In genomic region chr17:59160203-59161025, GRCh38 we compare ENCODE assay signal across 13 cellular contexts. TPM values are rescaled to one million over a fixed set of nuclear protein-coding genes. Genes with fewer than 3 reads are reported as not detected.
A peak's percentile ranks its signal among the peaks of the same experiment; 100 is the strongest.
DNase-seq lines count a peak whose midpoint lies in the region; ATAC-seq, FAIRE-seq and TF ChIP-seq lines count a peak whose summit lies in the region.
"Had no signal": no experiment of that assay in that cellular context is flagged by ENCODE, and none has a peak within 500 bp of the region (broad histone marks: within the 10 kb centered on the region; RNA-seq: fewer than 3 reads in every experiment).

No MANE protein-coding gene starts in this region.

- CTCF ChIA-PET in activated CD8-positive, alpha-beta memory T cell treated with anti-CD3 and anti-CD28 coated beads, Interleukin-2, amount 10 ng/mL, durations not matched to agents 7 days and 5 days (lab: Charles Lee) = no interaction called here
- CTCF ChIA-PET in endothelial cell of umbilical vein (lab: Charles Lee) = no interaction called here

- no peaks in the 10 kb centered on the region for H3K9me3 Mint-ChIP-seq in activated CD8-positive, alpha-beta memory T cell treated with anti-CD3 and anti-CD28 coated beads, Interleukin-2, amount 10 ng/mL, durations not matched to agents 7 days and 5 days (ENCODE audit: low read depth)
- H3K9me3 Mint-ChIP-seq in progenitor cell of endocrine pancreas (ENCODE audit: low read depth) = no peaks in the 10 kb centered on the region

- peak overlapping the region; percentile 10 for H3K9ac ChIP-seq in endothelial cell of umbilical vein (replicated peaks; ENCODE audit: extremely low read depth, insufficient read depth, low read length)

- DNase-seq in activated CD8-positive, alpha-beta memory T cell treated with anti-CD3 and anti-CD28 coated beads, Interleukin-2, amount 10 ng/mL, durations not matched to agents 7 days and 5 days = no peak
- no peak for DNase-seq in activated CD8-positive, alpha-beta memory T cell treated with anti-CD3 and anti-CD28 coated beads, Interleukin-2, amount 50 U/mL, for 48 hours
- DNase-seq in RPMI7951 (ENCODE audit: low read depth) (peak; percentile 8), endothelial cell of umbilical vein (ENCODE audit: low read depth, low spot score) (peak; percentile 16), spleen (no peak), caudate nucleus (lab: John Stamatoyannopoulos, UW) (no peak), progenitor cell of endocrine pancreas (ENCODE audit: low spot score, unreplicated experiment) (no peak), DMS 273 treated with DMSO at 0.1 percent for 48 hours (lab: John Stamatoyannopoulos, UW) (no peak)
- DNase-seq: NCI-H1105, NCI-H748 treated with DMSO at 0.1 percent for 48 hours, sigmoid colon had no signal

- H3K27ac ChIP-seq in endothelial cell of umbilical vein (ENCODE audit: insufficient read depth, low read depth, low read length) (peak overlapping the region; percentile 20), spleen (peak overlapping the region in 5 of 8 donors; percentile 26 to 65 (median 53)), caudate nucleus (ENCODE audit: low read depth, low read length) (no peak overlapping the region)
- H3K27ac ChIP-seq: hepatocyte, sigmoid colon had no signal

- TF ChIP-seq POLR2A in endothelial cell of umbilical vein (IDR thresholded peaks at IDR 0.05; ENCODE audit: low read depth, low read length) (no peak), spleen (IDR thresholded peaks at IDR 0.05) (no peak)

- H3K36me3 ChIP-seq in endothelial cell of umbilical vein (ENCODE audit: control insufficient read depth in 2 of 2, extremely low read depth in 1 of 2, insufficient read depth in 2 of 2, low read length in 2 of 2) (no peaks in the 10 kb centered on the region), spleen (no peaks in the 10 kb centered on the region)
- H3K36me3 ChIP-seq: sigmoid colon had no signal

- no peaks in the 10 kb centered on the region for H3K27me3 ChIP-seq in endothelial cell of umbilical vein (ENCODE audit: control insufficient read depth in 2 of 2, insufficient read depth in 2 of 2, low read length in 2 of 2)
- no peaks in the 10 kb centered on the region for H3K27me3 ChIP-seq in spleen (replicated peaks in 1 of 7)
- H3K27me3 ChIP-seq: hepatocyte, sigmoid colon had no signal

- H3K36me3 Mint-ChIP-seq in activated CD8-positive, alpha-beta memory T cell treated with anti-CD3 and anti-CD28 coated beads, Interleukin-2, amount 10 ng/mL, durations not matched to agents 7 days and 5 days = peaks cover 38% of the 10 kb centered on the region
- H3K36me3 Mint-ChIP-seq in progenitor cell of endocrine pancreas (ENCODE audit: insufficient read depth) = no peaks in the 10 kb centered on the region

- no peaks in the 10 kb centered on the region for H3K27me3 Mint-ChIP-seq in activated CD8-positive, alpha-beta memory T cell treated with anti-CD3 and anti-CD28 coated beads, Interleukin-2, amount 10 ng/mL, durations not matched to agents 7 days and 5 days
- H3K27me3 Mint-ChIP-seq in progenitor cell of endocrine pancreas = no peaks in the 10 kb centered on the region

- peak overlapping the region; percentile 82 for H3K27ac Mint-ChIP-seq in activated CD8-positive, alpha-beta memory T cell treated with anti-CD3 and anti-CD28 coated beads, Interleukin-2, amount 10 ng/mL, durations not matched to agents 7 days and 5 days
- H3K27ac Mint-ChIP-seq in progenitor cell of endocrine pancreas = no peak overlapping the region

- no peak for FAIRE-seq in endothelial cell of umbilical vein (lab: Jason Lieb, UNC)
- FAIRE-seq: colon had no signal

- BruUV-seq in endothelial cell of umbilical vein (replicated peaks; lab: Mats Ljungman, UMichigan) = no TSS peak

- POLR2A ChIA-PET in endothelial cell of umbilical vein (lab: Charles Lee) = no interaction called here

- 81 to 84% (median 83%) methylated on average over 9 of the region's 9 CpGs for WGBS in spleen, 5 donors

- intact Hi-C loops in endothelial cell of umbilical vein (cut with micrococcal nuclease) = no loop called here
- intact Hi-C loops in spleen (cut with DNase I; ENCODE audit: low total_unique reads) = no loop called here

- peaks cover 94% of the 10 kb centered on the region for H3K79me2 ChIP-seq in endothelial cell of umbilical vein (ENCODE audit: control insufficient read depth, insufficient read depth, low read length)

- peak overlapping the region; percentile 60 for H3K4me2 ChIP-seq in endothelial cell of umbilical vein (ENCODE audit: insufficient read depth, low read length)
- H3K4me2 ChIP-seq: hepatocyte had no signal

- dilution Hi-C loops in endothelial cell of umbilical vein (cut with MboI; ENCODE audit: extremely low pct_ligation_motif_present, low sequenced_read_pairs) = no loop called here

- H4K20me1 ChIP-seq in endothelial cell of umbilical vein (replicated peaks; ENCODE audit: control insufficient read depth, extremely low read depth, insufficient read depth, low read length) = no peaks in the 10 kb centered on the region

- H3K4me1 Mint-ChIP-seq in activated CD8-positive, alpha-beta memory T cell treated with anti-CD3 and anti-CD28 coated beads, Interleukin-2, amount 10 ng/mL, durations not matched to agents 7 days and 5 days = peaks cover 50% of the 10 kb centered on the region
- peaks cover 4% of the 10 kb centered on the region for H3K4me1 Mint-ChIP-seq in progenitor cell of endocrine pancreas (ENCODE audit: low read depth)

- no peak overlapping the region for H2AFZ ChIP-seq in endothelial cell of umbilical vein (ENCODE audit: low read depth, low read length)
- H2AFZ ChIP-seq: hepatocyte had no signal

- H3K9me3 ChIP-seq in endothelial cell of umbilical vein (replicated peaks; ENCODE audit: control insufficient read depth, insufficient read depth, low read length) = no peaks in the 10 kb centered on the region
- no peaks in the 10 kb centered on the region for H3K9me3 ChIP-seq in spleen
- H3K9me3 ChIP-seq: sigmoid colon had no signal

- TF ChIP-seq CTCF in endothelial cell of umbilical vein (IDR thresholded peaks at IDR 0.05; ENCODE audit: extremely low read depth in 1 of 2, insufficient read depth in 1 of 2, low read depth in 1 of 2, low read length in 2 of 2) = no peak
- TF ChIP-seq CTCF in spleen (IDR thresholded peaks at IDR 0.05 in 8 of 11, conservative IDR thresholded peaks at IDR 0.05 in 3 of 11) = no peak
- TF ChIP-seq CTCF in progenitor cell of endocrine pancreas (IDR thresholded peaks at IDR 0.05; ENCODE audit: unreplicated experiment) = no peak

- no peaks in the 10 kb centered on the region for H3K9me1 ChIP-seq in endothelial cell of umbilical vein (replicated peaks; ENCODE audit: control insufficient read depth, extremely low read depth, insufficient read depth, low read length)

- H3K4me1 ChIP-seq in endothelial cell of umbilical vein (ENCODE audit: control insufficient read depth, extremely low read depth, insufficient read depth, low read length) (peaks cover 34% of the 10 kb centered on the region), spleen (peaks cover 0 to 48% (median 20%) of the 10 kb centered on the region in 6 donors)

- peak overlapping the region; percentile 65 for H3K4me3 Mint-ChIP-seq in activated CD8-positive, alpha-beta memory T cell treated with anti-CD3 and anti-CD28 coated beads, Interleukin-2, amount 10 ng/mL, durations not matched to agents 7 days and 5 days
- H3K4me3 Mint-ChIP-seq in progenitor cell of endocrine pancreas (ENCODE audit: low read depth) = no peak overlapping the region

- ATAC-seq in activated CD8-positive, alpha-beta memory T cell treated with anti-CD3 and anti-CD28 coated beads, Interleukin-2, amount 10 ng/mL, durations not matched to agents 7 days and 5 days = no peak

- no peak overlapping the region for H3K4me3 ChIP-seq in endothelial cell of umbilical vein (replicated peaks in 1 of 3; ENCODE audit: insufficient read depth in 1 of 3, low read depth in 1 of 3, low read length in 3 of 3)
- peak overlapping the region in 1 of 8 donors; percentile 39 for H3K4me3 ChIP-seq in spleen
- H3K4me3 ChIP-seq: hepatocyte, sigmoid colon had no signal

RNA-seq across cellular contexts. Expression of gene PRR11, which starts 4.9 kb away (rescaled TPM):
- total RNA-seq in activated CD8-positive, alpha-beta memory T cell treated with anti-CD3 and anti-CD28 coated beads, Interleukin-2, amount 10 ng/mL, durations not matched to agents 7 days and 5 days = 10 to 100 TPM; 65.4 to 69.8 TPM
- 31.3 and 32.7 TPM in 2 replicates for total RNA-seq in RPMI7951 (2014; rRNA removed; shearing (Covaris generic))
- total RNA-seq in endothelial cell of umbilical vein (82.1 and 86.3 TPM in 2 replicates), spleen (10 to 100 TPM in 1 of 7 donors, 1 to 10 TPM in 6; 4.2 to 15.3 (median 8.1) TPM), progenitor cell of endocrine pancreas (21.2 and 24.9 TPM in 2 replicates)
- polyA plus RNA-seq in endothelial cell of umbilical vein (22.5 and 28.8 TPM in 2 replicates), spleen (1 to 10 TPM in 2 of 3 donors, under 1 TPM in 1; 0.61 to 2.3 (median 2.1) TPM)
- 44.9 and 53.9 TPM in 2 replicates for polyA plus RNA-seq in endothelial cell of umbilical vein (2011; cell fraction: cytosol; rRNA removed)
- polyA plus RNA-seq in endothelial cell of umbilical vein (2011; cell fraction: nucleus; rRNA removed) = 10.2 and 15.6 TPM in 2 replicates
- polyA plus RNA-seq in endothelial cell of umbilical vein (2012) = 39.9 and 60.0 TPM in 2 replicates
- 31.7 and 32.8 TPM in 2 replicates for polyA minus RNA-seq in endothelial cell of umbilical vein
- 37.8 TPM for polyA minus RNA-seq in endothelial cell of umbilical vein (2011; cell fraction: cytosol; rRNA and poly(A)+ RNA removed)
- polyA minus RNA-seq in endothelial cell of umbilical vein (2011; cell fraction: nucleus; rRNA and poly(A)+ RNA removed) = 10.6 and 17.0 TPM in 2 replicates

RNA-seq across cellular contexts. Expression of gene SKA2, which starts 5.4 kb away (rescaled TPM):
- total RNA-seq in activated CD8-positive, alpha-beta memory T cell treated with anti-CD3 and anti-CD28 coated beads, Interleukin-2, amount 10 ng/mL, durations not matched to agents 7 days and 5 days = 10 to 100 TPM; 77.8 to 78.0 TPM
- 120 and 147 TPM in 2 replicates for total RNA-seq in RPMI7951 (2014; rRNA removed; shearing (Covaris generic))
- total RNA-seq in endothelial cell of umbilical vein (78.1 and 79.6 TPM in 2 replicates), spleen (10 to 100 TPM; 17.4 to 38.9 (median 23.8) TPM), progenitor cell of endocrine pancreas (54.4 and 61.6 TPM in 2 replicates)
- polyA plus RNA-seq in endothelial cell of umbilical vein (12.2 and 12.9 TPM in 2 replicates), spleen (10 to 100 TPM; 15.4 to 30.2 (median 25.4) TPM)
- 27.1 and 33.0 TPM in 2 replicates for polyA plus RNA-seq in endothelial cell of umbilical vein (2011; cell fraction: cytosol; rRNA removed)
- 6.1 and 7.9 TPM in 2 replicates for polyA plus RNA-seq in endothelial cell of umbilical vein (2011; cell fraction: nucleus; rRNA removed)
- polyA plus RNA-seq in endothelial cell of umbilical vein (2012) = 72.1 and 125 TPM in 2 replicates
- polyA minus RNA-seq in endothelial cell of umbilical vein = 15.2 and 18.4 TPM in 2 replicates
- 22.7 TPM for polyA minus RNA-seq in endothelial cell of umbilical vein (2011; cell fraction: cytosol; rRNA and poly(A)+ RNA removed)
- 12.1 and 16.6 TPM in 2 replicates for polyA minus RNA-seq in endothelial cell of umbilical vein (2011; cell fraction: nucleus; rRNA and poly(A)+ RNA removed)

RNA-seq across cellular contexts. Expression of gene SMG8, which starts 49.4 kb away (rescaled TPM):
- total RNA-seq in activated CD8-positive, alpha-beta memory T cell treated with anti-CD3 and anti-CD28 coated beads, Interleukin-2, amount 10 ng/mL, durations not matched to agents 7 days and 5 days = 10 to 100 TPM; 15.2 to 21.7 TPM
- 14.0 and 18.0 TPM in 2 replicates for total RNA-seq in RPMI7951 (2014; rRNA removed; shearing (Covaris generic))
- total RNA-seq in endothelial cell of umbilical vein (17.1 and 18.8 TPM in 2 replicates), spleen (10 to 100 TPM; 12.2 to 15.1 (median 14.2) TPM), progenitor cell of endocrine pancreas (16.8 and 17.6 TPM in 2 replicates)
- polyA plus RNA-seq in endothelial cell of umbilical vein (9.5 and 11.0 TPM in 2 replicates), spleen (1 to 10 TPM; 3.4 to 5.6 (median 4.2) TPM)
- 8.8 and 10.6 TPM in 2 replicates for polyA plus RNA-seq in endothelial cell of umbilical vein (2011; cell fraction: cytosol; rRNA removed)
- polyA plus RNA-seq in endothelial cell of umbilical vein (2011; cell fraction: nucleus; rRNA removed) = 9.5 and 10.6 TPM in 2 replicates
- 16.6 and 18.1 TPM in 2 replicates for polyA plus RNA-seq in endothelial cell of umbilical vein (2012)
- polyA minus RNA-seq in endothelial cell of umbilical vein = 19.9 and 23.9 TPM in 2 replicates
- 9.9 TPM for polyA minus RNA-seq in endothelial cell of umbilical vein (2011; cell fraction: cytosol; rRNA and poly(A)+ RNA removed)
- 11.8 and 14.1 TPM in 2 replicates for polyA minus RNA-seq in endothelial cell of umbilical vein (2011; cell fraction: nucleus; rRNA and poly(A)+ RNA removed)

RNA-seq across cellular contexts. Expression of gene TRIM37, which starts 53.7 kb away (rescaled TPM):
- total RNA-seq in activated CD8-positive, alpha-beta memory T cell treated with anti-CD3 and anti-CD28 coated beads, Interleukin-2, amount 10 ng/mL, durations not matched to agents 7 days and 5 days = 10 to 100 TPM; 29.3 to 37.7 TPM
- 20.8 and 22.9 TPM in 2 replicates for total RNA-seq in RPMI7951 (2014; rRNA removed; shearing (Covaris generic))
- 37.1 and 41.9 TPM in 2 replicates for total RNA-seq in endothelial cell of umbilical vein
- polyA plus RNA-seq in endothelial cell of umbilical vein = 17.0 and 18.8 TPM in 2 replicates
- 24.2 and 26.2 TPM in 2 replicates for polyA plus RNA-seq in endothelial cell of umbilical vein (2011; cell fraction: cytosol; rRNA removed)
- 32.4 and 43.2 TPM in 2 replicates for polyA plus RNA-seq in endothelial cell of umbilical vein (2011; cell fraction: nucleus; rRNA removed)
- polyA plus RNA-seq in endothelial cell of umbilical vein (2012) = 41.3 and 45.6 TPM in 2 replicates
- polyA minus RNA-seq in endothelial cell of umbilical vein = 82.1 and 191 TPM in 2 replicates
- polyA minus RNA-seq in endothelial cell of umbilical vein (2011; cell fraction: cytosol; rRNA and poly(A)+ RNA removed) = 24.5 TPM
- 69.0 and 99.8 TPM in 2 replicates for polyA minus RNA-seq in endothelial cell of umbilical vein (2011; cell fraction: nucleus; rRNA and poly(A)+ RNA removed)
- 10 to 100 TPM; 15.7 to 28.1 (median 18.0) TPM for total RNA-seq in spleen
- polyA plus RNA-seq in spleen = 1 to 10 TPM; 6.2 to 7.9 (median 7.3) TPM
- 25.9 and 28.8 TPM in 2 replicates for total RNA-seq in progenitor cell of endocrine pancreas

RNA-seq across cellular contexts. Expression of gene GDPD1, which starts 59.9 kb away (rescaled TPM):
- 1 to 10 TPM; 2.5 to 2.9 TPM for total RNA-seq in activated CD8-positive, alpha-beta memory T cell treated with anti-CD3 and anti-CD28 coated beads, Interleukin-2, amount 10 ng/mL, durations not matched to agents 7 days and 5 days
- 0.72 and 1.2 TPM in 2 replicates for total RNA-seq in RPMI7951 (2014; rRNA removed; shearing (Covaris generic))
- 4.3 and 4.9 TPM in 2 replicates for total RNA-seq in endothelial cell of umbilical vein
- 1.7 and 2.5 TPM in 2 replicates for polyA plus RNA-seq in endothelial cell of umbilical vein
- polyA plus RNA-seq in endothelial cell of umbilical vein (2011; cell fraction: cytosol; rRNA removed) = 1.6 and 2.2 TPM in 2 replicates
- 5.2 and 5.7 TPM in 2 replicates for polyA plus RNA-seq in endothelial cell of umbilical vein (2011; cell fraction: nucleus; rRNA removed)
- polyA plus RNA-seq in endothelial cell of umbilical vein (2012) = 6.3 and 6.8 TPM in 2 replicates
- polyA minus RNA-seq in endothelial cell of umbilical vein = 5.4 and 5.8 TPM in 2 replicates
- polyA minus RNA-seq in endothelial cell of umbilical vein (2011; cell fraction: cytosol; rRNA and poly(A)+ RNA removed) = 1.9 TPM
- 5.5 and 8.1 TPM in 2 replicates for polyA minus RNA-seq in endothelial cell of umbilical vein (2011; cell fraction: nucleus; rRNA and poly(A)+ RNA removed)
- 1 to 10 TPM; 2.0 to 5.2 (median 2.8) TPM for total RNA-seq in spleen
- under 1 TPM; 0.59 to 0.77 (median 0.68) TPM for polyA plus RNA-seq in spleen
- total RNA-seq in progenitor cell of endocrine pancreas = 19.5 TPM in 2 replicates

Comparison
In these comparisons a context has a peak if more than half of its experiments do, and no peak if none do; other contexts are left out.
1. DNase-seq: peak in RPMI7951 (single experiment) and endothelial cell of umbilical vein (single experiment); none in activated CD8-positive, alpha-beta memory T cell treated with anti-CD3 and anti-CD28 coated beads, Interleukin-2, amount 10 ng/mL, durations not matched to agents 7 days and 5 days (single experiment), activated CD8-positive, alpha-beta memory T cell treated with anti-CD3 and anti-CD28 coated beads, Interleukin-2, amount 50 U/mL, for 48 hours (single experiment), spleen (single experiment), caudate nucleus (0 of 61), progenitor cell of endocrine pancreas (single experiment) and DMS 273 treated with DMSO at 0.1 percent for 48 hours (single experiment).